ENCODE assay signal across 13 cellular contexts in genomic region chr17:79160980-79161621, GRCh38.
DNase-seq lines count a peak whose midpoint lies in the region; ATAC-seq, FAIRE-seq and TF ChIP-seq lines count a peak whose summit lies in the region.
"Had no signal": no experiment of that assay in that cellular context is flagged by ENCODE, and none has a peak within 500 bp of the region (broad histone marks: within the 10 kb centered on the region; RNA-seq: fewer than 3 reads in every experiment).

No MANE protein-coding gene starts in this region.

- H3K79me2 ChIP-seq in endothelial cell of umbilical vein (ENCODE audit: control insufficient read depth, insufficient read depth, low read length), result no peaks in the 10 kb centered on the region

- no peak overlapping the region for H3K4me2 ChIP-seq in A549
- no peak overlapping the region for H3K4me2 ChIP-seq in endothelial cell of umbilical vein (ENCODE audit: insufficient read depth, low read length)

- no peak for TF ChIP-seq RAD21 in A549 (conservative IDR thresholded peaks at IDR 0.05 in 1 of 2, IDR thresholded peaks at IDR 0.05 in 1 of 2)

- H3K27ac Mint-ChIP-seq in Calu3 (ENCODE audit: unreplicated experiment) (no peak overlapping the region), osteocyte (ENCODE audit: unreplicated experiment) (no peak overlapping the region)

- CTCF ChIA-PET in A549 (lab: Yijun Ruan, JAX) (interaction anchor here (1.1 to 2.1 kb wide), 5 partner anchors 73 to 452 kb away, joined by 3 to 7 read pairs (median 4); no protein-coding TSS in a partner anchor), Calu3 (lab: Charles Lee) (no interaction called here), endothelial cell of umbilical vein (lab: Charles Lee) (no interaction called here)

- H3K9me1 ChIP-seq in endothelial cell of umbilical vein (replicated peaks; ENCODE audit: control insufficient read depth, extremely low read depth, insufficient read depth, low read length), result no peaks in the 10 kb centered on the region

- TF ChIP-seq POLR2A in A549 (IDR thresholded peaks at IDR 0.05; ENCODE audit: low read length), result no peak
- TF ChIP-seq POLR2A in endothelial cell of umbilical vein (IDR thresholded peaks at IDR 0.05; ENCODE audit: low read depth, low read length), result no peak

- H3K9me3 ChIP-seq in A549 (no peaks in the 10 kb centered on the region), RWPE2 (ENCODE audit: severe bottlenecking) (no peaks in the 10 kb centered on the region), endothelial cell of umbilical vein (replicated peaks; ENCODE audit: control insufficient read depth, insufficient read depth, low read length) (no peaks in the 10 kb centered on the region)

- H3K36me3 ChIP-seq in RWPE2 (ENCODE audit: low read depth) (no peaks in the 10 kb centered on the region), endothelial cell of umbilical vein (ENCODE audit: control insufficient read depth in 2 of 2, extremely low read depth in 1 of 2, insufficient read depth in 2 of 2, low read length in 2 of 2) (no peaks in the 10 kb centered on the region)

- H3K4me3 ChIP-seq in A549 (no peak overlapping the region), RWPE2 (ENCODE audit: severe bottlenecking) (no peak overlapping the region), endothelial cell of umbilical vein (replicated peaks in 1 of 3; ENCODE audit: insufficient read depth in 1 of 3, low read depth in 1 of 3, low read length in 3 of 3) (no peak overlapping the region)
- H3K4me3 ChIP-seq: skin epidermis had no signal

- WGBS in A549 (ENCODE audit: missing lambda C conversion rate), result 78% methylated on average over 14 of the region's 14 CpGs

- TF ChIP-seq EP300 in A549 (IDR thresholded peaks at IDR 0.05), result no peak

- DNase-seq in A549 (ENCODE audit: low read depth in 1 of 2, low spot score in 1 of 2), result no peak
- DNase-seq in Calu3, result peak; percentile 20
- no peak for DNase-seq in RWPE2 (ENCODE audit: low spot score)
- peak; percentile 30 for DNase-seq in endothelial cell of umbilical vein (ENCODE audit: low read depth, low spot score)
- DNase-seq in osteocyte (ENCODE audit: extremely low spot score, unreplicated experiment), result no peak
- no peak for DNase-seq in HuH-7 (ENCODE audit: low spot score)
- DNase-seq: midbrain, WERI-Rb-1 had no signal

- H3K9me3 Mint-ChIP-seq in Calu3 (ENCODE audit: low read depth, unreplicated experiment), result no peaks in the 10 kb centered on the region
- no peaks in the 10 kb centered on the region for H3K9me3 Mint-ChIP-seq in osteocyte (ENCODE audit: unreplicated experiment)
- H3K9me3 Mint-ChIP-seq: central memory CD8-positive, alpha-beta T cell had no signal

- H3K4me1 Mint-ChIP-seq in Calu3 (ENCODE audit: low read depth, unreplicated experiment), result no peaks in the 10 kb centered on the region
- H3K4me1 Mint-ChIP-seq in osteocyte (ENCODE audit: unreplicated experiment), result no peaks in the 10 kb centered on the region

- peak overlapping the region; percentile 77 for H2AFZ ChIP-seq in endothelial cell of umbilical vein (ENCODE audit: low read depth, low read length)

- FAIRE-seq in A549 (lab: Jason Lieb, UNC), result no peak
- FAIRE-seq in endothelial cell of umbilical vein (lab: Jason Lieb, UNC), result peak; percentile 82
- FAIRE-seq: frontal cortex had no signal

- H3K4me1 ChIP-seq in A549 (peaks cover 6% of the 10 kb centered on the region; the same call in 1 of the 3 replicates), RWPE2 (ENCODE audit: insufficient read depth, poor library complexity, severe bottlenecking) (no peaks in the 10 kb centered on the region), endothelial cell of umbilical vein (ENCODE audit: control insufficient read depth, extremely low read depth, insufficient read depth, low read length) (peaks cover 6% of the 10 kb centered on the region)

- peaks cover 100% of the 10 kb centered on the region for H3K27me3 Mint-ChIP-seq in Calu3 (ENCODE audit: unreplicated experiment)
- peaks cover 4% of the 10 kb centered on the region for H3K27me3 Mint-ChIP-seq in osteocyte (ENCODE audit: unreplicated experiment)

- H3K4me3 Mint-ChIP-seq in Calu3 (ENCODE audit: low read depth, unreplicated experiment), result no peak overlapping the region
- no peak overlapping the region for H3K4me3 Mint-ChIP-seq in osteocyte (ENCODE audit: unreplicated experiment)
- H3K4me3 Mint-ChIP-seq: central memory CD8-positive, alpha-beta T cell had no signal

- H3K36me3 Mint-ChIP-seq in Calu3 (ENCODE audit: insufficient read depth, unreplicated experiment), result no peaks in the 10 kb centered on the region
- no peaks in the 10 kb centered on the region for H3K36me3 Mint-ChIP-seq in osteocyte (ENCODE audit: unreplicated experiment)

- no peak overlapping the region for H3K27ac ChIP-seq in A549
- no peak overlapping the region for H3K27ac ChIP-seq in RWPE2 (ENCODE audit: poor library complexity, severe bottlenecking)
- peak overlapping the region; percentile 72 for H3K27ac ChIP-seq in endothelial cell of umbilical vein (ENCODE audit: insufficient read depth, low read depth, low read length)
- H3K27ac ChIP-seq: skin epidermis, WERI-Rb-1 had no signal

- dilution Hi-C loops in endothelial cell of umbilical vein (cut with MboI; ENCODE audit: extremely low pct_ligation_motif_present, low sequenced_read_pairs), result no loop called here

- H3K27me3 ChIP-seq in RWPE2 (ENCODE audit: insufficient read depth, poor library complexity, severe bottlenecking) (peaks cover 52% of the 10 kb centered on the region), endothelial cell of umbilical vein (ENCODE audit: control insufficient read depth in 2 of 2, insufficient read depth in 2 of 2, low read length in 2 of 2) (no peaks in the 10 kb centered on the region)

- TF ChIP-seq CTCF in A549 (IDR thresholded peaks at IDR 0.05) (no peak), Calu3 (IDR thresholded peaks at IDR 0.05; ENCODE audit: unreplicated experiment) (no peak), RWPE2 (IDR thresholded peaks at IDR 0.05; ENCODE audit: poor library complexity, severe bottlenecking) (no peak), endothelial cell of umbilical vein (IDR thresholded peaks at IDR 0.05; ENCODE audit: extremely low read depth in 1 of 2, insufficient read depth in 1 of 2, low read depth in 1 of 2, low read length in 2 of 2) (no peak), osteocyte (IDR thresholded peaks at IDR 0.05) (no peak)

- POLR2A ChIA-PET in A549 (lab: Yijun Ruan, JAX), result no interaction called here
- POLR2A ChIA-PET in endothelial cell of umbilical vein (lab: Charles Lee), result no interaction called here

- H3K9ac ChIP-seq in endothelial cell of umbilical vein (replicated peaks; ENCODE audit: extremely low read depth, insufficient read depth, low read length), result no peak overlapping the region

- BruUV-seq in Calu3 (replicated peaks; lab: Mats Ljungman, UMichigan) (no TSS peak), endothelial cell of umbilical vein (replicated peaks; lab: Mats Ljungman, UMichigan) (TSS peak; percentile 43)

- ATAC-seq in A549 (no peak), RWPE2 (ENCODE audit: low read depth) (0 out of 3 replicates have a peak, but pooled peaks have one; percentile 9), GM18870 (IDR thresholded peaks at IDR 0.05; ENCODE audit: unreplicated experiment) (no peak), GM21825 (IDR thresholded peaks at IDR 0.05; ENCODE audit: unreplicated experiment) (no peak)

- intact Hi-C loops in Calu3 (cut with micrococcal nuclease; ENCODE audit: unreplicated experiment) (no loop called here), endothelial cell of umbilical vein (cut with micrococcal nuclease) (loop anchor here (10.0 kb wide), 1 partner anchor 76 kb away; no protein-coding TSS in a partner anchor)

- H4K20me1 ChIP-seq in endothelial cell of umbilical vein (replicated peaks; ENCODE audit: control insufficient read depth, extremely low read depth, insufficient read depth, low read length), result no peaks in the 10 kb centered on the region

TF ChIP-seq in A549, 52 proteins besides CTCF, POLR2A, EP300 and RAD21 (continues in another document):
- TF ChIP-seq NR3C1 (IDR thresholded peaks at IDR 0.05) (no peak), HMGXB4 (CRISPR knock-in tag; IDR thresholded peaks at IDR 0.05; ENCODE audit: borderline replicate concordance) (no peak), ZFP36 (IDR thresholded peaks at IDR 0.05; ENCODE audit: borderline replicate concordance, partially characterized antibody) (peak; percentile 81)

TF ChIP-seq in endothelial cell of umbilical vein, 7 proteins besides CTCF, POLR2A, EP300 and RAD21:
- TF ChIP-seq MYC (IDR thresholded peaks at IDR 0.05; ENCODE audit: low read depth, low read length) (peak; percentile 87), GATA2 (IDR thresholded peaks at IDR 0.05; ENCODE audit: insufficient read depth, insufficient read length, low read depth, low read length) (no peak), JUN (IDR thresholded peaks at IDR 0.05; ENCODE audit: borderline replicate concordance, insufficient read depth, insufficient read length, low read depth) (peak; percentile 64), FOS (IDR thresholded peaks at IDR 0.05; ENCODE audit: borderline replicate concordance, insufficient read depth, low read length) (no peak), EZH2 (IDR thresholded peaks at IDR 0.05; ENCODE audit: borderline replicate concordance, low read depth, low read length, severe bottlenecking) (no peak), POLR2AphosphoS5 (IDR thresholded peaks at IDR 0.05; ENCODE audit: insufficient read depth, low read depth, low read length) (peak; percentile 53), MAX (IDR thresholded peaks at IDR 0.05; ENCODE audit: insufficient read depth, insufficient read length) (peak; percentile 43)
TF ChIP-seq in endothelial cell of umbilical vein: peak in this region for 4.

Comparison
In these comparisons a context has a peak if more than half of its experiments do, and no peak if none do; other contexts are left out.
1. DNase-seq: peak in Calu3 (single experiment) and endothelial cell of umbilical vein (single experiment); none in A549 (0 of 2), RWPE2 (single experiment), osteocyte (single experiment) and HuH-7 (single experiment).